ENCODE assay signal across 8 cellular contexts in genomic region chr1:153790282-153790995, GRCh38. TPM values are rescaled to one million over a fixed set of nuclear protein-coding genes. Genes with fewer than 3 reads are reported as not detected.
DNase-seq lines count a peak whose midpoint lies in the region; ATAC-seq, FAIRE-seq and TF ChIP-seq lines count a peak whose summit lies in the region.

No MANE protein-coding gene starts in this region.

- peaks cover 6% of the 10 kb centered on the region for H3K4me1 Mint-ChIP-seq in astrocyte (ENCODE audit: low read depth, unreplicated experiment)
- H3K4me1 Mint-ChIP-seq in stimulated activated naive CD8-positive, alpha-beta T cell treated with anti-CD3 and anti-CD28 coated beads, Interleukin-15, amount 100 ng/mL, for 72 hours = peaks cover 75% of the 10 kb centered on the region

- H3K79me2 ChIP-seq in Loucy (ENCODE audit: insufficient read depth, low read length) (no peaks in the 10 kb centered on the region), astrocyte (ENCODE audit: insufficient read depth, low read length) (no peaks in the 10 kb centered on the region)

- H3K4me2 ChIP-seq in Loucy (ENCODE audit: low read depth, low read length, poor library complexity, severe bottlenecking) (no peak overlapping the region), astrocyte (ENCODE audit: low read length) (peak overlapping the region; percentile 67)

- H4K20me1 ChIP-seq in Loucy (ENCODE audit: insufficient read depth, low read length, poor library complexity, severe bottlenecking) = no peaks in the 10 kb centered on the region
- no peaks in the 10 kb centered on the region for H4K20me1 ChIP-seq in astrocyte (ENCODE audit: insufficient read depth, low read length)

- FAIRE-seq in astrocyte (lab: Jason Lieb, UNC) (peak; percentile 34), kidney (lab: Jason Lieb, UNC) (no peak)

- no peaks in the 10 kb centered on the region for H3K36me3 Mint-ChIP-seq in astrocyte (ENCODE audit: low read depth, unreplicated experiment)

- H3K27me3 ChIP-seq in Loucy (ENCODE audit: insufficient read depth, low read length, poor library complexity, severe bottlenecking) (no peaks in the 10 kb centered on the region), astrocyte (ENCODE audit: insufficient read depth, low read length) (no peaks in the 10 kb centered on the region), HAP-1 (ENCODE audit: low read depth) (no peaks in the 10 kb centered on the region)

- H3K9me3 ChIP-seq in Loucy (ENCODE audit: insufficient read depth, low read depth, low read length) (no peaks in the 10 kb centered on the region), astrocyte (ENCODE audit: insufficient read depth, low read depth, low read length) (no peaks in the 10 kb centered on the region), kidney (ENCODE audit: control insufficient read depth in 1 of 2, low read length in 2 of 2) (no peaks in the 10 kb centered on the region), HAP-1 (no peaks in the 10 kb centered on the region)

- DNase-seq in GM04504 (ENCODE audit: low read depth) (peak; percentile 62), astrocyte (ENCODE audit: low read depth) (peak; percentile 60), kidney (peak; percentile 93), RKO (ENCODE audit: low spot score) (no peak), NCI-H1436 treated with DMSO at 0.1 percent for 48 hours (lab: John Stamatoyannopoulos, UW) (no peak), HAP-1 (ENCODE audit: low spot score in 2 of 2) (no peak)
- no peak for DNase-seq in stimulated activated naive CD8-positive, alpha-beta T cell treated with anti-CD3 and anti-CD28 coated beads, Interleukin-15, amount 100 ng/mL, for 72 hours

- H3K9me3 Mint-ChIP-seq in astrocyte (ENCODE audit: unreplicated experiment) = no peaks in the 10 kb centered on the region
- H3K9me3 Mint-ChIP-seq in stimulated activated naive CD8-positive, alpha-beta T cell treated with anti-CD3 and anti-CD28 coated beads, Interleukin-15, amount 100 ng/mL, for 72 hours = no peaks in the 10 kb centered on the region

- no peak overlapping the region for H3K9ac ChIP-seq in Loucy (ENCODE audit: low read depth, low read length, poor library complexity, severe bottlenecking)
- H3K9ac ChIP-seq in astrocyte (ENCODE audit: low read length) = peak overlapping the region; percentile 45
- H3K9ac ChIP-seq in kidney (ENCODE audit: low read length in 2 of 2) = peak overlapping the region in 1 of 2 donors; percentile 71

- H3K4me1 ChIP-seq in Loucy (ENCODE audit: insufficient read depth, low read length, poor library complexity, severe bottlenecking) (no peaks in the 10 kb centered on the region), astrocyte (ENCODE audit: insufficient read depth, low read length) (peaks cover 16% of the 10 kb centered on the region), kidney (ENCODE audit: control insufficient read depth in 1 of 2, insufficient read depth in 1 of 2, low read depth in 1 of 2, low read length in 2 of 2) (peaks cover 7 to 9% of the 10 kb centered on the region in 2 donors), HAP-1 (no peaks in the 10 kb centered on the region; the same call in 1 of the 2 replicates)

- ATAC-seq in stimulated activated naive CD8-positive, alpha-beta T cell treated with anti-CD3 and anti-CD28 coated beads, Interleukin-15, amount 100 ng/mL, for 72 hours = no peak

- peaks cover 7% of the 10 kb centered on the region for H3K27me3 Mint-ChIP-seq in astrocyte (ENCODE audit: low read depth, unreplicated experiment)
- H3K27me3 Mint-ChIP-seq in stimulated activated naive CD8-positive, alpha-beta T cell treated with anti-CD3 and anti-CD28 coated beads, Interleukin-15, amount 100 ng/mL, for 72 hours = peaks cover 9% of the 10 kb centered on the region

- H3F3A ChIP-seq in Loucy (ENCODE audit: low read depth) = no peaks in the 10 kb centered on the region

- no peaks in the 10 kb centered on the region for H3K9me2 ChIP-seq in Loucy (replicated peaks; ENCODE audit: low read depth, low read length)

- H3K4me3 Mint-ChIP-seq in astrocyte (ENCODE audit: unreplicated experiment) = no peak overlapping the region
- H3K4me3 Mint-ChIP-seq in stimulated activated naive CD8-positive, alpha-beta T cell treated with anti-CD3 and anti-CD28 coated beads, Interleukin-15, amount 100 ng/mL, for 72 hours = peak overlapping the region; percentile 79 to 85

- peak overlapping the region; percentile 29; the same call in 1 of the 2 replicates for H2AFZ ChIP-seq in Loucy (ENCODE audit: low read length)
- peak overlapping the region; percentile 76 for H2AFZ ChIP-seq in astrocyte (ENCODE audit: low read depth, low read length)

- H3K4me3 ChIP-seq in Loucy (ENCODE audit: low read length, poor library complexity, severe bottlenecking) (no peak overlapping the region), astrocyte (ENCODE audit: insufficient read depth, low read depth, low read length) (peak overlapping the region; percentile 16), kidney (ENCODE audit: low read length in 2 of 2) (peak overlapping the region; percentile 47 to 48), HAP-1 (no peak overlapping the region)

- H3K36me3 ChIP-seq in Loucy (ENCODE audit: insufficient read depth, low read length) = no peaks in the 10 kb centered on the region
- no peaks in the 10 kb centered on the region for H3K36me3 ChIP-seq in astrocyte (ENCODE audit: insufficient read depth, low read length)
- H3K36me3 ChIP-seq in kidney (ENCODE audit: control insufficient read depth in 1 of 2, insufficient read depth in 2 of 2, low read length in 2 of 2) = no peaks in the 10 kb centered on the region
- no peaks in the 10 kb centered on the region for H3K36me3 ChIP-seq in HAP-1 (replicated peaks)

- no peak overlapping the region for H3K27ac Mint-ChIP-seq in astrocyte (ENCODE audit: unreplicated experiment)
- H3K27ac Mint-ChIP-seq in stimulated activated naive CD8-positive, alpha-beta T cell treated with anti-CD3 and anti-CD28 coated beads, Interleukin-15, amount 100 ng/mL, for 72 hours = peak overlapping the region; percentile 95 to 97

- H3K27ac ChIP-seq in astrocyte (ENCODE audit: low read depth, low read length) = peak overlapping the region; percentile 35
- peak overlapping the region; percentile 80 to 82 for H3K27ac ChIP-seq in kidney (ENCODE audit: low read depth in 2 of 2, low read length in 2 of 2)

- in situ Hi-C loops in HAP-1 (cut with MboI; ENCODE audit: low sequenced_read_pairs) = loop anchor here (25.0 kb wide), 1 partner anchor 197 kb away; the partner anchor contains the start of genes JTB, RAB13 and RPS27

- TF ChIP-seq CTCF in Loucy (conservative IDR thresholded peaks at IDR 0.05; ENCODE audit: low read length) (no peak), astrocyte (IDR thresholded peaks at IDR 0.05; ENCODE audit: insufficient read depth, low read depth, low read length) (no peak), kidney (IDR thresholded peaks at IDR 0.05; ENCODE audit: borderline replicate concordance, extremely low read depth, insufficient read depth) (no peak)

- intact Hi-C loops in kidney (cut with DNase I) = loop anchor here (10.0 kb wide), 1 partner anchor 194 kb away; the partner anchor contains the start of gene RAB13

RNA-seq across cellular contexts. Expression of gene SLC27A3, which starts 15.2 kb away (rescaled TPM):
- 5.9 and 8.5 TPM in 2 replicates for total RNA-seq in astrocyte
- 54.0 TPM for total RNA-seq in kidney
- 36.9 TPM for polyA plus RNA-seq in kidney (ENCODE audit: insufficient read depth, low read depth, low replicate concordance)

Comparison
In these comparisons a context has a peak if more than half of its experiments do, and no peak if none do; other contexts are left out.
1. DNase-seq: peak in GM04504 (single experiment), astrocyte (single experiment) and kidney (single experiment); none in stimulated activated naive CD8-positive, alpha-beta T cell treated with anti-CD3 and anti-CD28 coated beads, Interleukin-15, amount 100 ng/mL, for 72 hours (0 of 2), RKO (single experiment), NCI-H1436 treated with DMSO at 0.1 percent for 48 hours (single experiment) and HAP-1 (0 of 2).
2. H3K4me3 ChIP-seq: peak in astrocyte (single experiment) and kidney (2 of 2); none in Loucy (single experiment) and HAP-1 (single experiment).